In the genomic region with DNA sequence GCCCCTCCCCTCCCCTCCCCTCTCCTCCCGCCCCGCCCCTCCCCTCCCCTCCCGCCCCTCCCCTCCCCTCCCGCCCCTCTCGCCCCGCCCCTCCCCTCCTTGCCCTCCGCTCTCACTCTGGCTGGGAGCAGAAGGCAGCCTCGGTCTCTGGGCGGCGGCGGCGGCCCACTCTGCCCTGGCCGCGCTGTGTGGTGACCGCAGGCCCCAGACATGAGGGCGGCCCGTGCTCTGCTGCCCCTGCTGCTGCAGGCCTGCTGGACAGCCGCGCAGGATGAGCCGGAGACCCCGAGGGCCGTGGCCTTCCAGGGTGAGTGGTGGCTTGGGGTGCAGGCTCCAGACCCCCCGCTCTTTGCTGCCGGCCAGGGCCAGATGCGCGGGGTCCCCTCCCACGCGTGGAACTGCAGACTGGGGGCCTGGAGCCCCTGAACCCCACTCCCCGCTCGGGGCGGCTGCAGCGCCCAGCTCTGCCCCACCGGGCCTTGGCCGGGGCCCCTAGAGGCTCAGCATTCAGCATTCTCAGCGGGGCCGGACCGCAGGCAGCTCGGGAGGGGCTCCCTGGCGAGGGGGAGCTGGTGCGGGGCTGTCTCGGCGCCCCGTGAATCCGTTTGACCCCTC, we compare ENCODE assay signal across 8 cellular contexts. TPM values are rescaled to one million over a fixed set of nuclear protein-coding genes. Genes with fewer than 3 reads are reported as not detected.
DNase-seq lines count a peak whose midpoint lies in the region; ATAC-seq and TF ChIP-seq lines count a peak whose summit lies in the region.

A gene with protein sequence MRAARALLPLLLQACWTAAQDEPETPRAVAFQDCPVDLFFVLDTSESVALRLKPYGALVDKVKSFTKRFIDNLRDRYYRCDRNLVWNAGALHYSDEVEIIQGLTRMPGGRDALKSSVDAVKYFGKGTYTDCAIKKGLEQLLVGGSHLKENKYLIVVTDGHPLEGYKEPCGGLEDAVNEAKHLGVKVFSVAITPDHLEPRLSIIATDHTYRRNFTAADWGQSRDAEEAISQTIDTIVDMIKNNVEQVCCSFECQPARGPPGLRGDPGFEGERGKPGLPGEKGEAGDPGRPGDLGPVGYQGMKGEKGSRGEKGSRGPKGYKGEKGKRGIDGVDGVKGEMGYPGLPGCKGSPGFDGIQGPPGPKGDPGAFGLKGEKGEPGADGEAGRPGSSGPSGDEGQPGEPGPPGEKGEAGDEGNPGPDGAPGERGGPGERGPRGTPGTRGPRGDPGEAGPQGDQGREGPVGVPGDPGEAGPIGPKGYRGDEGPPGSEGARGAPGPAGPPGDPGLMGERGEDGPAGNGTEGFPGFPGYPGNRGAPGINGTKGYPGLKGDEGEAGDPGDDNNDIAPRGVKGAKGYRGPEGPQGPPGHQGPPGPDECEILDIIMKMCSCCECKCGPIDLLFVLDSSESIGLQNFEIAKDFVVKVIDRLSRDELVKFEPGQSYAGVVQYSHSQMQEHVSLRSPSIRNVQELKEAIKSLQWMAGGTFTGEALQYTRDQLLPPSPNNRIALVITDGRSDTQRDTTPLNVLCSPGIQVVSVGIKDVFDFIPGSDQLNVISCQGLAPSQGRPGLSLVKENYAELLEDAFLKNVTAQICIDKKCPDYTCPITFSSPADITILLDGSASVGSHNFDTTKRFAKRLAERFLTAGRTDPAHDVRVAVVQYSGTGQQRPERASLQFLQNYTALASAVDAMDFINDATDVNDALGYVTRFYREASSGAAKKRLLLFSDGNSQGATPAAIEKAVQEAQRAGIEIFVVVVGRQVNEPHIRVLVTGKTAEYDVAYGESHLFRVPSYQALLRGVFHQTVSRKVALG (plus strand): TSS at position 130 of the 615 bp plus-strand sequence. CDS start 81 bp downstream, at position 211.

- H2AFZ ChIP-seq in fibroblast of lung (ENCODE audit: low read length), result no peak within 1 kb of the TSS

- POLR2A ChIA-PET in CD8-positive, alpha-beta T cell (lab: Charles Lee), result interaction anchor here (0.7 kb wide), 1 partner anchor 8 kb away, joined by 3 read pairs; no protein-coding TSS in a partner anchor

- H4K20me1 ChIP-seq in fibroblast of lung (ENCODE audit: control insufficient read depth, extremely low read depth, insufficient read depth, low read length), result no peaks in the 10 kb centered on the region

- no peak for TF ChIP-seq CTCF in CD8-positive, alpha-beta T cell (IDR thresholded peaks at IDR 0.05)
- TF ChIP-seq CTCF in fibroblast of lung (conservative IDR thresholded peaks at IDR 0.05 in 1 of 2, IDR thresholded peaks at IDR 0.05 in 1 of 2; ENCODE audit: low read depth in 1 of 2, low read length in 2 of 2) (no peak), uterus (IDR thresholded peaks at IDR 0.05) (peak in 1 of 4 experiments; percentile 27)

- peak in 4 of 7 experiments; percentile 19 to 70 (median 34) for DNase-seq in CD8-positive, alpha-beta T cell
- peak; percentile 41 to 46 for DNase-seq in Kasumi-1 (lab: John Stamatoyannopoulos, UW)
- DNase-seq in activated T-cell treated with anti-CD3 and anti-CD28 coated beads, Interleukin-2, amount 50 U/mL, for 48 hours, result peak; percentile 53 to 55
- peak in 1 of 2 donors; percentile 66 for DNase-seq in fibroblast of lung (ENCODE audit: low read depth in 2 of 2)
- DNase-seq in myocyte (ENCODE audit: low read depth), result peak; percentile 84
- peak; percentile 75 to 80 for DNase-seq in uterus
- no peak for DNase-seq in DMS153 (lab: John Stamatoyannopoulos, UW)

- peaks cover 3% of the 10 kb centered on the region for H3K36me3 Mint-ChIP-seq in CD8-positive, alpha-beta T cell

- H3K27me3 ChIP-seq in CD8-positive, alpha-beta T cell (ENCODE audit: insufficient read depth, low read length), result no peaks in the 10 kb centered on the region
- H3K27me3 ChIP-seq in fibroblast of lung (ENCODE audit: control insufficient read depth, insufficient read depth, low read length) (no peaks in the 10 kb centered on the region), uterus (no peaks in the 10 kb centered on the region)

- peak; percentile 51 for ATAC-seq in CD8-positive, alpha-beta T cell
- no peak for ATAC-seq in GM21528 (IDR thresholded peaks at IDR 0.05; ENCODE audit: low FRiP score, unreplicated experiment)

- H3K79me2 ChIP-seq in fibroblast of lung (ENCODE audit: control insufficient read depth, insufficient read depth, low read length), result peaks cover 55% of the 10 kb centered on the region

- peak within 1 kb of the TSS; percentile 54 for H3K4me3 ChIP-seq in CD8-positive, alpha-beta T cell (ENCODE audit: low read depth, low read length)
- peak within 1 kb of the TSS; percentile 76 to 99 (median 96) for H3K4me3 ChIP-seq in fibroblast of lung (replicated peaks in 1 of 4; ENCODE audit: control extremely low read depth in 1 of 4, insufficient read depth in 1 of 4, low read depth in 3 of 4, low read length in 4 of 4)
- peak within 1 kb of the TSS; percentile 71 to 92 for H3K4me3 ChIP-seq in uterus

- no peaks in the 10 kb centered on the region for H3K36me3 ChIP-seq in CD8-positive, alpha-beta T cell (ENCODE audit: insufficient read depth, low read length)
- peaks cover 43% of the 10 kb centered on the region for H3K36me3 ChIP-seq in fibroblast of lung (ENCODE audit: control insufficient read depth, insufficient read depth, low read length)
- no peaks in the 10 kb centered on the region for H3K36me3 ChIP-seq in uterus

- H3K4me1 ChIP-seq in CD8-positive, alpha-beta T cell (ENCODE audit: insufficient read depth, low read length), result peaks cover 17% of the 10 kb centered on the region
- H3K4me1 ChIP-seq in fibroblast of lung (ENCODE audit: control insufficient read depth, extremely low read depth, insufficient read depth, low read length), result peaks cover 30% of the 10 kb centered on the region
- H3K4me1 ChIP-seq in uterus, result peaks cover 0 to 20% of the 10 kb centered on the region in 2 donors

- H3K4me1 Mint-ChIP-seq in CD8-positive, alpha-beta T cell (ENCODE audit: low read depth), result peaks cover 6% of the 10 kb centered on the region

- no peak within 1 kb of the TSS for H3K27ac Mint-ChIP-seq in CD8-positive, alpha-beta T cell

- CTCF ChIA-PET in CD8-positive, alpha-beta T cell (lab: Charles Lee), result interaction anchor here (2.2 kb wide), 1 partner anchor 10 kb away, joined by 8 read pairs; no protein-coding TSS in a partner anchor

- peak within 1 kb of the TSS; percentile 61 for H3K4me3 Mint-ChIP-seq in CD8-positive, alpha-beta T cell

- intact Hi-C loops in CD8-positive, alpha-beta T cell (cut with DNase I, micrococcal nuclease), result loop anchor here (1.0 to 10.0 kb wide), 6 partner anchors 8 to 904 kb away; partner anchors contain the start of genes LSS (in 1 of the 2) and PCBP3 (in 1 of the 2)
- intact Hi-C loops in uterus (cut with DNase I; ENCODE audit: low total_unique reads), result loop anchor here (5.0 kb wide), 1 partner anchor 71 kb away; no protein-coding TSS in a partner anchor

- H3K4me2 ChIP-seq in fibroblast of lung (ENCODE audit: extremely low read depth, insufficient read depth, low read length), result peak within 1 kb of the TSS; percentile 97

- H3K27me3 Mint-ChIP-seq in CD8-positive, alpha-beta T cell (ENCODE audit: low read depth), result peaks cover 3% of the 10 kb centered on the region

- no peaks in the 10 kb centered on the region for H3K9me3 Mint-ChIP-seq in CD8-positive, alpha-beta T cell

- H3K27ac ChIP-seq in CD8-positive, alpha-beta T cell (ENCODE audit: low read depth, low read length), result no peak within 1 kb of the TSS
- H3K27ac ChIP-seq in fibroblast of lung (ENCODE audit: insufficient read depth, low read length), result peak within 1 kb of the TSS; percentile 91
- H3K27ac ChIP-seq in uterus, result peak within 1 kb of the TSS; percentile 96 to 98

- H3K9me3 ChIP-seq in CD8-positive, alpha-beta T cell (ENCODE audit: low read length), result no peaks in the 10 kb centered on the region
- H3K9me3 ChIP-seq in fibroblast of lung (ENCODE audit: control insufficient read depth, insufficient read depth, low read depth, low read length) (no peaks in the 10 kb centered on the region), uterus (no peaks in the 10 kb centered on the region)

- peak within 1 kb of the TSS; percentile 91 for H3K9ac ChIP-seq in fibroblast of lung (ENCODE audit: insufficient read depth, low read length)

- TF ChIP-seq POLR2A in uterus (IDR thresholded peaks at IDR 0.05), result peak; percentile 45 to 75

RNA-seq across cellular contexts. Expression of the gene that starts here (rescaled TPM):
- total RNA-seq in CD8-positive, alpha-beta T cell, result 10 to 100 TPM; 15.2 to 16.5 TPM
- total RNA-seq in fibroblast of lung (623 and 645 TPM in 2 replicates), myocyte (678 and 866 TPM in 2 replicates), uterus (1,000 to 10,000 TPM in 1 of 4 donors, 100 to 1,000 TPM in 3; 621 to 1,160 (median 804) TPM)
- 621 and 1,137 TPM in 2 replicates for polyA plus RNA-seq in fibroblast of lung
- polyA plus RNA-seq in fibroblast of lung (2012), result 1,146 and 2,228 TPM in 2 replicates
- polyA minus RNA-seq in fibroblast of lung (ENCODE audit: low replicate concordance), result 1,147 and 1,843 TPM in 2 replicates
- polyA plus RNA-seq in myocyte (2012), result 278 TPM

Comparison
In these comparisons a context has a peak if more than half of its experiments do, and no peak if none do; other contexts are left out.
1. RNA of the gene that starts here (total RNA-seq): 621 to 1,160 TPM in uterus, 678 to 866 TPM in myocyte and 623 to 645 TPM in fibroblast of lung; 15.2 to 16.5 TPM in CD8-positive, alpha-beta T cell; every median in the first group is over 10 times any median in the second.
2. Peak in every context shown above with its lines, with median percentiles within 50 percentile points of each other: H3K4me3 ChIP-seq.